ENCODE assay signal across 8 cellular contexts in genomic region chr3:197891-198491, GRCh38. TPM values are rescaled to one million over a fixed set of nuclear protein-coding genes. Genes with fewer than 3 reads are reported as not detected.
DNase-seq lines count a peak whose midpoint lies in the region; ATAC-seq lines count a peak whose summit lies in the region.

No MANE protein-coding gene starts in this region.

- peak; percentile 32 for ATAC-seq in GM21786 (IDR thresholded peaks at IDR 0.05; ENCODE audit: unreplicated experiment)

- DNase-seq in AG08396 (ENCODE audit: low spot score) = peak; percentile 39
- DNase-seq in astrocyte of the hippocampus (ENCODE audit: low read depth, low spot score) = peak; percentile 59
- peak; percentile 29 for DNase-seq in midbrain (lab: John Stamatoyannopoulos, UW)
- DNase-seq in activated T-cell treated with anti-CD3 and anti-CD28 coated beads, Interleukin-2, amount 50 U/mL, for 48 hours = no peak
- no peak for DNase-seq in NCI-H1092 (lab: John Stamatoyannopoulos, UW)
- DNase-seq in SW 1271 (lab: John Stamatoyannopoulos, UW) = no peak
- no peak for DNase-seq in mesenteric fat pad (ENCODE audit: low spot score)

RNA-seq across cellular contexts. Expression of gene CHL1, which starts 1.4 kb away (rescaled TPM):
- total RNA-seq in mesenteric fat pad = 36.4 TPM

Comparison
In these comparisons a context has a peak if more than half of its experiments do, and no peak if none do; other contexts are left out.
1. DNase-seq: peak in AG08396 (single experiment), astrocyte of the hippocampus (single experiment) and midbrain (single experiment); none in activated T-cell treated with anti-CD3 and anti-CD28 coated beads, Interleukin-2, amount 50 U/mL, for 48 hours (0 of 2), NCI-H1092 (single experiment), SW 1271 (0 of 2) and mesenteric fat pad (single experiment).